In genomic region chr1:32817159-32817814, GRCh38 we compare ENCODE assay signal across 1 cellular context.
A peak's percentile ranks its signal among the peaks of the same experiment; 100 is the strongest.
TF ChIP-seq lines count a peak whose summit lies in the region.

TSS of gene S100PBP (plus strand) at chr1:32817653. CDS start at chr1:32826100, 8,447 bp downstream.
TSS of gene YARS1 (minus strand) at chr1:32817358. CDS start at chr1:32817244, 114 bp downstream.

TF ChIP-seq in HepG2, 621 proteins besides CTCF, POLR2A, EP300 and RAD21 (continued from another document and continues in another):
- peak; percentile 48; the same call in 1 of the 2 replicates for TF ChIP-seq TIGD3 (CRISPR knock-in tag; IDR thresholded peaks at IDR 0.05; ENCODE audit: borderline replicate concordance)
- TF ChIP-seq NR0B2 (CRISPR knock-in tag; IDR thresholded peaks at IDR 0.05): peak; percentile 95
- TF ChIP-seq MAFF (IDR thresholded peaks at IDR 0.05; ENCODE audit: low read depth, low read length): peak; percentile 44; the same call in 1 of the 2 replicates
- no peak for TF ChIP-seq LBX2 (CRISPR knock-in tag; IDR thresholded peaks at IDR 0.05; ENCODE audit: borderline replicate concordance)
- no peak for TF ChIP-seq ATM (IDR thresholded peaks at IDR 0.05; ENCODE audit: borderline replicate concordance)
- TF ChIP-seq, protein P1, sequence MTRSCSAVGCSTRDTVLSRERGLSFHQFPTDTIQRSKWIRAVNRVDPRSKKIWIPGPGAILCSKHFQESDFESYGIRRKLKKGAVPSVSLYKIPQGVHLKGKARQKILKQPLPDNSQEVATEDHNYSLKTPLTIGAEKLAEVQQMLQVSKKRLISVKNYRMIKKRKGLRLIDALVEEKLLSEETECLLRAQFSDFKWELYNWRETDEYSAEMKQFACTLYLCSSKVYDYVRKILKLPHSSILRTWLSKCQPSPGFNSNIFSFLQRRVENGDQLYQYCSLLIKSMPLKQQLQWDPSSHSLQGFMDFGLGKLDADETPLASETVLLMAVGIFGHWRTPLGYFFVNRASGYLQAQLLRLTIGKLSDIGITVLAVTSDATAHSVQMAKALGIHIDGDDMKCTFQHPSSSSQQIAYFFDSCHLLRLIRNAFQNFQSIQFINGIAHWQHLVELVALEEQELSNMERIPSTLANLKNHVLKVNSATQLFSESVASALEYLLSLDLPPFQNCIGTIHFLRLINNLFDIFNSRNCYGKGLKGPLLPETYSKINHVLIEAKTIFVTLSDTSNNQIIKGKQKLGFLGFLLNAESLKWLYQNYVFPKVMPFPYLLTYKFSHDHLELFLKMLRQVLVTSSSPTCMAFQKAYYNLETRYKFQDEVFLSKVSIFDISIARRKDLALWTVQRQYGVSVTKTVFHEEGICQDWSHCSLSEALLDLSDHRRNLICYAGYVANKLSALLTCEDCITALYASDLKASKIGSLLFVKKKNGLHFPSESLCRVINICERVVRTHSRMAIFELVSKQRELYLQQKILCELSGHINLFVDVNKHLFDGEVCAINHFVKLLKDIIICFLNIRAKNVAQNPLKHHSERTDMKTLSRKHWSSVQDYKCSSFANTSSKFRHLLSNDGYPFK (CRISPR knock-in tag; IDR thresholded peaks at IDR 0.05; ENCODE audit: borderline replicate concordance): peak; percentile 90
- TF ChIP-seq E2F2 (CRISPR knock-in tag; IDR thresholded peaks at IDR 0.05; ENCODE audit: borderline replicate concordance): 0 out of 2 replicates have a peak, but pooled peaks have one; percentile 29
- no peak for TF ChIP-seq FLYWCH1 (CRISPR knock-in tag; IDR thresholded peaks at IDR 0.05)
- TF ChIP-seq MXD4 (CRISPR knock-in tag; IDR thresholded peaks at IDR 0.05): peak; percentile 97
- TF ChIP-seq KDM4B (CRISPR knock-in tag; IDR thresholded peaks at IDR 0.05): peak; percentile 80; the same call in 1 of the 2 replicates
- TF ChIP-seq ZNF234 (CRISPR knock-in tag; conservative IDR thresholded peaks at IDR 0.05): no peak
- TF ChIP-seq HNRNPL (IDR thresholded peaks at IDR 0.05; ENCODE audit: low read depth, low read length): peak; percentile 76; the same call in 1 of the 2 replicates
- peak; percentile 99 for TF ChIP-seq SP4 (CRISPR knock-in tag; IDR thresholded peaks at IDR 0.05)
- peak; percentile 75; the same call in 1 of the 2 replicates for TF ChIP-seq HOXD1 (CRISPR knock-in tag; IDR thresholded peaks at IDR 0.05)
- TF ChIP-seq TEAD2 (CRISPR knock-in tag; IDR thresholded peaks at IDR 0.05): no peak
- TF ChIP-seq ZNF317 (CRISPR knock-in tag; IDR thresholded peaks at IDR 0.05): peak; percentile 82; the same call in 1 of the 2 replicates
- TF ChIP-seq THRA (CRISPR knock-in tag; IDR thresholded peaks at IDR 0.05; ENCODE audit: borderline replicate concordance): peak; percentile 88
- TF ChIP-seq DNMT1 (CRISPR knock-in tag; IDR thresholded peaks at IDR 0.05): peak; percentile 91; the same call in 1 of the 2 replicates
- TF ChIP-seq U2AF2 (IDR thresholded peaks at IDR 0.05; ENCODE audit: low read depth, low read length): no peak
- TF ChIP-seq HNF4A (CRISPR knock-in tag; IDR thresholded peaks at IDR 0.05): peak; percentile 54
- TF ChIP-seq ZNF484 (CRISPR knock-in tag; IDR thresholded peaks at IDR 0.05; ENCODE audit: borderline replicate concordance, low read depth): no peak
- TF ChIP-seq TAF1 (CRISPR knock-in tag; IDR thresholded peaks at IDR 0.05): peak; percentile 72; the same call in 1 of the 2 replicates
- peak; percentile 40; the same call in 1 of the 2 replicates for TF ChIP-seq SP140L (CRISPR knock-in tag; IDR thresholded peaks at IDR 0.05; ENCODE audit: borderline replicate concordance)
- peak; percentile 82 for TF ChIP-seq GATAD2A (CRISPR knock-in tag; IDR thresholded peaks at IDR 0.05)
- TF ChIP-seq EZH2 (conservative IDR thresholded peaks at IDR 0.05; ENCODE audit: low read depth, low read length): no peak
- TF ChIP-seq MAF1 (CRISPR knock-in tag; IDR thresholded peaks at IDR 0.05; ENCODE audit: borderline replicate concordance): peak; percentile 92; the same call in 1 of the 2 replicates
- 0 out of 2 replicates have a peak, but pooled peaks have one; percentile 80 for TF ChIP-seq KLF9 (CRISPR knock-in tag; IDR thresholded peaks at IDR 0.05; ENCODE audit: low read depth)
- peak; percentile 96 for TF ChIP-seq ZNF124 (CRISPR knock-in tag; IDR thresholded peaks at IDR 0.05)
- 0 out of 2 replicates have a peak, but pooled peaks have one; percentile 35 for TF ChIP-seq ZNF746 (CRISPR knock-in tag; IDR thresholded peaks at IDR 0.05)
- TF ChIP-seq, protein P2, sequence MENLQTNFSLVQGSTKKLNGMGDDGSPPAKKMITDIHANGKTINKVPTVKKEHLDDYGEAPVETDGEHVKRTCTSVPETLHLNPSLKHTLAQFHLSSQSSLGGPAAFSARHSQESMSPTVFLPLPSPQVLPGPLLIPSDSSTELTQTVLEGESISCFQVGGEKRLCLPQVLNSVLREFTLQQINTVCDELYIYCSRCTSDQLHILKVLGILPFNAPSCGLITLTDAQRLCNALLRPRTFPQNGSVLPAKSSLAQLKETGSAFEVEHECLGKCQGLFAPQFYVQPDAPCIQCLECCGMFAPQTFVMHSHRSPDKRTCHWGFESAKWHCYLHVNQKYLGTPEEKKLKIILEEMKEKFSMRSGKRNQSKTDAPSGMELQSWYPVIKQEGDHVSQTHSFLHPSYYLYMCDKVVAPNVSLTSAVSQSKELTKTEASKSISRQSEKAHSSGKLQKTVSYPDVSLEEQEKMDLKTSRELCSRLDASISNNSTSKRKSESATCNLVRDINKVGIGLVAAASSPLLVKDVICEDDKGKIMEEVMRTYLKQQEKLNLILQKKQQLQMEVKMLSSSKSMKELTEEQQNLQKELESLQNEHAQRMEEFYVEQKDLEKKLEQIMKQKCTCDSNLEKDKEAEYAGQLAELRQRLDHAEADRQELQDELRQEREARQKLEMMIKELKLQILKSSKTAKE (CRISPR knock-in tag; IDR thresholded peaks at IDR 0.05; ENCODE audit: borderline replicate concordance): peak; percentile 77
- TF ChIP-seq GTF3A (CRISPR knock-in tag; conservative IDR thresholded peaks at IDR 0.05): peak; percentile 88; the same call in 1 of the 2 replicates
- peak; percentile 98 for TF ChIP-seq PHF5A (CRISPR knock-in tag; IDR thresholded peaks at IDR 0.05; ENCODE audit: low read depth, unreplicated experiment)
- peak; percentile 84 for TF ChIP-seq SRY (CRISPR knock-in tag; IDR thresholded peaks at IDR 0.05)
- TF ChIP-seq TEAD3 (CRISPR knock-in tag; optimal IDR thresholded peaks at IDR 0.05; ENCODE audit: borderline replicate concordance): peak; percentile 84
- TF ChIP-seq ZNF207 (IDR thresholded peaks at IDR 0.05; ENCODE audit: borderline replicate concordance): no peak
- TF ChIP-seq NR2F6 (IDR thresholded peaks at IDR 0.05): no peak; the same call in 1 of the 2 replicates
- TF ChIP-seq NR2F6 (CRISPR knock-in tag; IDR thresholded peaks at IDR 0.05): peak; percentile 66
- peak; percentile 93; the same call in 1 of the 2 replicates for TF ChIP-seq ZBTB44 (CRISPR knock-in tag; IDR thresholded peaks at IDR 0.05)
- TF ChIP-seq, protein P3, sequence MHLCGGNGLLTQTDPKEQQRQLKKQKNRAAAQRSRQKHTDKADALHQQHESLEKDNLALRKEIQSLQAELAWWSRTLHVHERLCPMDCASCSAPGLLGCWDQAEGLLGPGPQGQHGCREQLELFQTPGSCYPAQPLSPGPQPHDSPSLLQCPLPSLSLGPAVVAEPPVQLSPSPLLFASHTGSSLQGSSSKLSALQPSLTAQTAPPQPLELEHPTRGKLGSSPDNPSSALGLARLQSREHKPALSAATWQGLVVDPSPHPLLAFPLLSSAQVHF (CRISPR knock-in tag; IDR thresholded peaks at IDR 0.05): peak; percentile 83; the same call in 1 of the 2 replicates
- TF ChIP-seq CHD2 (IDR thresholded peaks at IDR 0.05; ENCODE audit: low read depth, low read length): peak; percentile 29; the same call in 1 of the 2 replicates
- TF ChIP-seq U2AF1 (optimal IDR thresholded peaks at IDR 0.05; ENCODE audit: low read depth, low read length): no peak
- TF ChIP-seq ZKSCAN1 (IDR thresholded peaks at IDR 0.05; ENCODE audit: low read length): no peak
- peak; percentile 48; the same call in 1 of the 2 replicates for TF ChIP-seq HINFP (CRISPR knock-in tag; IDR thresholded peaks at IDR 0.05; ENCODE audit: low read depth)
- TF ChIP-seq ZSCAN29 (CRISPR knock-in tag; conservative IDR thresholded peaks at IDR 0.05): peak; percentile 69; the same call in 1 of the 2 replicates
- peak; percentile 78; the same call in 1 of the 2 replicates for TF ChIP-seq ZNF713 (CRISPR knock-in tag; IDR thresholded peaks at IDR 0.05)
- TF ChIP-seq ZBTB7A (CRISPR knock-in tag; IDR thresholded peaks at IDR 0.05): no peak; the same call in 1 of the 2 replicates
- peak; percentile 50; the same call in 1 of the 2 replicates for TF ChIP-seq HES4 (CRISPR knock-in tag; IDR thresholded peaks at IDR 0.05; ENCODE audit: borderline replicate concordance)
- peak; percentile 86 for TF ChIP-seq ZNF598 (CRISPR knock-in tag; IDR thresholded peaks at IDR 0.05; ENCODE audit: borderline replicate concordance)
- TF ChIP-seq ZSCAN12 (CRISPR knock-in tag; IDR thresholded peaks at IDR 0.05): no peak
- TF ChIP-seq, protein P4, sequence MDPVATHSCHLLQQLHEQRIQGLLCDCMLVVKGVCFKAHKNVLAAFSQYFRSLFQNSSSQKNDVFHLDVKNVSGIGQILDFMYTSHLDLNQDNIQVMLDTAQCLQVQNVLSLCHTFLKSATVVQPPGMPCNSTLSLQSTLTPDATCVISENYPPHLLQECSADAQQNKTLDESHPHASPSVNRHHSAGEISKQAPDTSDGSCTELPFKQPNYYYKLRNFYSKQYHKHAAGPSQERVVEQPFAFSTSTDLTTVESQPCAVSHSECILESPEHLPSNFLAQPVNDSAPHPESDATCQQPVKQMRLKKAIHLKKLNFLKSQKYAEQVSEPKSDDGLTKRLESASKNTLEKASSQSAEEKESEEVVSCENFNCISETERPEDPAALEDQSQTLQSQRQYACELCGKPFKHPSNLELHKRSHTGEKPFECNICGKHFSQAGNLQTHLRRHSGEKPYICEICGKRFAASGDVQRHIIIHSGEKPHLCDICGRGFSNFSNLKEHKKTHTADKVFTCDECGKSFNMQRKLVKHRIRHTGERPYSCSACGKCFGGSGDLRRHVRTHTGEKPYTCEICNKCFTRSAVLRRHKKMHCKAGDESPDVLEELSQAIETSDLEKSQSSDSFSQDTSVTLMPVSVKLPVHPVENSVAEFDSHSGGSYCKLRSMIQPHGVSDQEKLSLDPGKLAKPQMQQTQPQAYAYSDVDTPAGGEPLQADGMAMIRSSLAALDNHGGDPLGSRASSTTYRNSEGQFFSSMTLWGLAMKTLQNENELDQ (CRISPR knock-in tag; IDR thresholded peaks at IDR 0.05; ENCODE audit: borderline replicate concordance): peak; percentile 86; the same call in 1 of the 2 replicates
- TF ChIP-seq THAP11 (CRISPR knock-in tag; IDR thresholded peaks at IDR 0.05): peak; percentile 96
